In genomic region chr19:48962849-48963165, GRCh38 we compare ENCODE assay signal across 1 cellular context.
TF ChIP-seq lines count a peak whose summit lies in the region.

No MANE protein-coding gene starts in this region.

TF ChIP-seq in GM23338, 12 proteins besides CTCF, POLR2A, EP300 and RAD21:
- TF ChIP-seq ETS1 (IDR thresholded peaks at IDR 0.05): no peak
- TF ChIP-seq REST (IDR thresholded peaks at IDR 0.05; ENCODE audit: unreplicated experiment): no peak
